9 cellular contexts compared by ENCODE assay signal in genomic region chr15:52529940-52530339, GRCh38. TPM values are rescaled to one million over a fixed set of nuclear protein-coding genes. Genes with fewer than 3 reads are reported as not detected.
DNase-seq lines count a peak whose midpoint lies in the region; ATAC-seq, FAIRE-seq and TF ChIP-seq lines count a peak whose summit lies in the region.
"Had no signal": no experiment of that assay in that cellular context is flagged by ENCODE, and none has a peak within 500 bp of the region (broad histone marks: within the 10 kb centered on the region; RNA-seq: fewer than 3 reads in every experiment).

No MANE protein-coding gene starts in this region.

- intact Hi-C loops in activated T-helper 1 cell treated with anti-CD3 and anti-CD28 coated beads, Interleukin-12 subunit alpha, Interleukin-12 subunit beta, Interleukin-2, Interleukin-4 antibody, amounts not matched to agents 30 ng/mL and 10 ng/mL and 1 ng/mL, durations not matched to agents 14 hours and 24 hours and 36 hours (cut with micrococcal nuclease) = loop anchor here (1.0 to 5.0 kb wide), 6 partner anchors 29 to 205 kb away; partner anchors contain the start of genes ARPP19 and ATOSA

- peak overlapping the region; percentile 77 for H3K4me3 Mint-ChIP-seq in activated T-helper 1 cell treated with anti-CD3 and anti-CD28 coated beads, Interleukin-12 subunit alpha, Interleukin-12 subunit beta, Interleukin-2, Interleukin-4 antibody, amounts not matched to agents 30 ng/mL and 10 ng/mL and 1 ng/mL, durations not matched to agents 14 hours and 24 hours and 36 hours
- peak overlapping the region; percentile 67 to 81 for H3K4me3 Mint-ChIP-seq in stimulated activated naive B cell treated with anti-CD40 and anti-IgM and Interleukin-4, amounts not matched to agents 10 μg/mL and 1 μg/mL and 100 μg/mL, for 72 hours

- peak overlapping the region; percentile 75 for H3K27ac Mint-ChIP-seq in activated T-helper 1 cell treated with anti-CD3 and anti-CD28 coated beads, Interleukin-12 subunit alpha, Interleukin-12 subunit beta, Interleukin-2, Interleukin-4 antibody, amounts not matched to agents 30 ng/mL and 10 ng/mL and 1 ng/mL, durations not matched to agents 14 hours and 24 hours and 36 hours
- peak overlapping the region; percentile 73 for H3K27ac Mint-ChIP-seq in stimulated activated naive B cell treated with anti-CD40 and anti-IgM and Interleukin-4, amounts not matched to agents 10 μg/mL and 1 μg/mL and 100 μg/mL, for 72 hours

- peak overlapping the region; percentile 76 for H3K4me2 ChIP-seq in SK-N-SH

- no peak overlapping the region for H3K9ac ChIP-seq in SK-N-SH

- no peak for ATAC-seq in SK-N-SH treated with all-trans-retinoic acid at 6 μM for 48 hours
- no peak for ATAC-seq in stimulated activated naive B cell treated with anti-CD40 and anti-IgM and Interleukin-4, amounts not matched to agents 10 μg/mL and 1 μg/mL and 100 μg/mL, for 72 hours (replicated peaks)

- DNase-seq in SK-N-SH (no peak), glomerular visceral epithelial cell (ENCODE audit: extremely low spot score) (no peak), H54 (ENCODE audit: insufficient read length, low spot score) (no peak), kidney glomerular epithelial cell (lab: John Stamatoyannopoulos, UW) (no peak)
- DNase-seq in activated T-helper 1 cell treated with anti-CD3 and anti-CD28 coated beads, Interleukin-12 subunit alpha, Interleukin-12 subunit beta, Interleukin-2, Interleukin-4 antibody, amounts not matched to agents 30 ng/mL and 10 ng/mL and 1 ng/mL, durations not matched to agents 14 hours and 24 hours and 36 hours (ENCODE audit: low spot score) = no peak
- no peak for DNase-seq in stimulated activated naive B cell treated with anti-CD40 and anti-IgM and Interleukin-4, amounts not matched to agents 10 μg/mL and 1 μg/mL and 100 μg/mL, for 72 hours

- H3K27me3 Mint-ChIP-seq in activated T-helper 1 cell treated with anti-CD3 and anti-CD28 coated beads, Interleukin-12 subunit alpha, Interleukin-12 subunit beta, Interleukin-2, Interleukin-4 antibody, amounts not matched to agents 30 ng/mL and 10 ng/mL and 1 ng/mL, durations not matched to agents 14 hours and 24 hours and 36 hours (ENCODE audit: insufficient read depth) = peaks cover 16% of the 10 kb centered on the region
- H3K27me3 Mint-ChIP-seq in stimulated activated naive B cell treated with anti-CD40 and anti-IgM and Interleukin-4, amounts not matched to agents 10 μg/mL and 1 μg/mL and 100 μg/mL, for 72 hours = peaks cover 0 to 3% of the 10 kb centered on the region in 2 donors

- no peaks in the 10 kb centered on the region for H3K9me3 Mint-ChIP-seq in activated T-helper 1 cell treated with anti-CD3 and anti-CD28 coated beads, Interleukin-12 subunit alpha, Interleukin-12 subunit beta, Interleukin-2, Interleukin-4 antibody, amounts not matched to agents 30 ng/mL and 10 ng/mL and 1 ng/mL, durations not matched to agents 14 hours and 24 hours and 36 hours
- no peaks in the 10 kb centered on the region for H3K9me3 Mint-ChIP-seq in stimulated activated naive B cell treated with anti-CD40 and anti-IgM and Interleukin-4, amounts not matched to agents 10 μg/mL and 1 μg/mL and 100 μg/mL, for 72 hours

- peaks cover 29% of the 10 kb centered on the region for H3K79me2 ChIP-seq in SK-N-SH (ENCODE audit: insufficient read depth)

- H3K36me3 ChIP-seq in SK-N-SH (replicated peaks in 1 of 2; ENCODE audit: control insufficient read depth in 1 of 2, insufficient read depth in 2 of 2, low read length in 1 of 2) = no peaks in the 10 kb centered on the region

- TF ChIP-seq POLR2A in H54 (IDR thresholded peaks at IDR 0.05; ENCODE audit: low read depth, low read length) = no peak

- H3F3A ChIP-seq in SK-N-SH (replicated peaks; ENCODE audit: insufficient read depth) = peaks cover 3% of the 10 kb centered on the region

- peak overlapping the region in 1 of 2 experiments; percentile 64; a peak in 1 of 4 replicates for H3K27ac ChIP-seq in SK-N-SH (ENCODE audit: low read depth in 2 of 2, low read length in 1 of 2)
- H3K27ac ChIP-seq: 22Rv1 had no signal

- H3K9me2 ChIP-seq in SK-N-SH = no peaks in the 10 kb centered on the region

- H3K4me3 ChIP-seq in SK-N-SH (ENCODE audit: low read depth in 2 of 2, low read length in 1 of 2) (peak overlapping the region; percentile 83 to 93; a peak in 3 of 4 replicates), iPS-11a (ENCODE audit: low read depth, low read length) (peak overlapping the region; percentile 41)

- TF ChIP-seq RAD21 in SK-N-SH (IDR thresholded peaks at IDR 0.05; ENCODE audit: low read length) = no peak

- peaks cover 0 to 13% of the 10 kb centered on the region in 2 experiments; a peak in 2 of 4 replicates for H3K4me1 ChIP-seq in SK-N-SH (ENCODE audit: control insufficient read depth in 1 of 2, insufficient read depth in 2 of 2, low read depth in 1 of 2, low read length in 1 of 2)

- no peaks in the 10 kb centered on the region; the same call in 1 of the 2 replicates for H4K20me1 ChIP-seq in SK-N-SH (ENCODE audit: insufficient read depth)

- FAIRE-seq in H54 (lab: Jason Lieb, UNC) = no peak

- H3K9me3 ChIP-seq in SK-N-SH = no peaks in the 10 kb centered on the region

- H2AFZ ChIP-seq in SK-N-SH (ENCODE audit: low read depth) = peak overlapping the region; percentile 95

- H3K4me1 Mint-ChIP-seq in activated T-helper 1 cell treated with anti-CD3 and anti-CD28 coated beads, Interleukin-12 subunit alpha, Interleukin-12 subunit beta, Interleukin-2, Interleukin-4 antibody, amounts not matched to agents 30 ng/mL and 10 ng/mL and 1 ng/mL, durations not matched to agents 14 hours and 24 hours and 36 hours (ENCODE audit: low read depth) = peaks cover 35% of the 10 kb centered on the region
- H3K4me1 Mint-ChIP-seq in stimulated activated naive B cell treated with anti-CD40 and anti-IgM and Interleukin-4, amounts not matched to agents 10 μg/mL and 1 μg/mL and 100 μg/mL, for 72 hours = peaks cover 15 to 32% of the 10 kb centered on the region in 2 donors

- peaks cover 2% of the 10 kb centered on the region for H3K36me3 Mint-ChIP-seq in activated T-helper 1 cell treated with anti-CD3 and anti-CD28 coated beads, Interleukin-12 subunit alpha, Interleukin-12 subunit beta, Interleukin-2, Interleukin-4 antibody, amounts not matched to agents 30 ng/mL and 10 ng/mL and 1 ng/mL, durations not matched to agents 14 hours and 24 hours and 36 hours (ENCODE audit: low read depth)
- H3K36me3 Mint-ChIP-seq in stimulated activated naive B cell treated with anti-CD40 and anti-IgM and Interleukin-4, amounts not matched to agents 10 μg/mL and 1 μg/mL and 100 μg/mL, for 72 hours = no peaks in the 10 kb centered on the region

- CTCF ChIA-PET in SK-N-SH (lab: Yijun Ruan, JAX) = no interaction called here

- H3K27me3 ChIP-seq in SK-N-SH (ENCODE audit: insufficient read depth) = no peaks in the 10 kb centered on the region

- WGBS in SK-N-SH (ENCODE audit: low lambda C conversion rate) = 78% methylated on average over 11 of the region's 11 CpGs

- no peak for TF ChIP-seq EP300 in SK-N-SH (IDR thresholded peaks at IDR 0.05; ENCODE audit: borderline replicate concordance in 1 of 2, low read depth in 1 of 2, low read length in 1 of 2)

- POLR2A ChIA-PET in SK-N-SH (lab: Yijun Ruan, JAX) = no interaction called here

- no peak for TF ChIP-seq CTCF in SK-N-SH (IDR thresholded peaks at IDR 0.05)

TF ChIP-seq in SK-N-SH, 30 proteins besides CTCF, POLR2A, EP300 and RAD21 (continues in another document):
- no peak for TF ChIP-seq PBX3 (IDR thresholded peaks at IDR 0.05)
- TF ChIP-seq RFX5 (IDR thresholded peaks at IDR 0.05; ENCODE audit: low read length) = no peak
- no peak for TF ChIP-seq TEAD4 (IDR thresholded peaks at IDR 0.05; ENCODE audit: borderline replicate concordance, insufficient read depth)
- TF ChIP-seq RXRA (IDR thresholded peaks at IDR 0.05; ENCODE audit: borderline replicate concordance, low read depth) = no peak
- TF ChIP-seq YY1 (IDR thresholded peaks at IDR 0.05; ENCODE audit: low read depth) = no peak

TF ChIP-seq in SK-N-SH treated with all-trans-retinoic acid at 6 μM for 48 hours, 23 proteins besides CTCF, POLR2A, EP300 and RAD21 (continues in another document):
- TF ChIP-seq RARB (CRISPR knock-in tag; IDR thresholded peaks at IDR 0.05) = no peak
- no peak for TF ChIP-seq CSDC2 (CRISPR knock-in tag; IDR thresholded peaks at IDR 0.05)
- no peak for TF ChIP-seq BACH2 (CRISPR knock-in tag; IDR thresholded peaks at IDR 0.05; ENCODE audit: borderline replicate concordance)
- TF ChIP-seq GLIS3 (CRISPR knock-in tag; IDR thresholded peaks at IDR 0.05) = no peak
- no peak for TF ChIP-seq PATZ1 (CRISPR knock-in tag; IDR thresholded peaks at IDR 0.05; ENCODE audit: borderline replicate concordance)
- TF ChIP-seq ZNF565 (CRISPR knock-in tag; conservative IDR thresholded peaks at IDR 0.05; ENCODE audit: low read depth) = no peak
- TF ChIP-seq TCF4 (CRISPR knock-in tag; IDR thresholded peaks at IDR 0.05; ENCODE audit: borderline replicate concordance) = no peak
- no peak for TF ChIP-seq ZFP30 (CRISPR knock-in tag; IDR thresholded peaks at IDR 0.05)
- no peak for TF ChIP-seq SNAI2 (CRISPR knock-in tag; IDR thresholded peaks at IDR 0.05)

RNA-seq across cellular contexts. Expression of gene MYO5A, which starts 1.3 kb away (rescaled TPM):
- 11.0 and 12.1 TPM in 2 replicates for polyA plus RNA-seq in SK-N-SH (2012; rRNA removed)
- polyA plus RNA-seq in SK-N-SH (2012; cell fraction: cytosol; rRNA removed) = 11.0 and 12.7 TPM in 2 replicates
- 11.3 and 16.1 TPM in 2 replicates for polyA plus RNA-seq in SK-N-SH (2012; cell fraction: nucleus; rRNA removed)
- 26.2 and 27.8 TPM in 2 replicates for total RNA-seq in activated T-helper 1 cell treated with anti-CD3 and anti-CD28 coated beads, Interleukin-12 subunit alpha, Interleukin-12 subunit beta, Interleukin-2, Interleukin-4 antibody, amounts not matched to agents 30 ng/mL and 10 ng/mL and 1 ng/mL, durations not matched to agents 14 hours and 24 hours and 36 hours

RNA-seq across cellular contexts. Expression of gene ARPP19, which starts 38.9 kb away (rescaled TPM):
- polyA plus RNA-seq in SK-N-SH (2012; rRNA removed) = 29.0 and 47.1 TPM in 2 replicates
- polyA plus RNA-seq in SK-N-SH (2012; cell fraction: cytosol; rRNA removed) = 59.4 and 70.0 TPM in 2 replicates
- 7.3 and 18.2 TPM in 2 replicates for polyA plus RNA-seq in SK-N-SH (2012; cell fraction: nucleus; rRNA removed)
- 195 and 216 TPM in 2 replicates for total RNA-seq in activated T-helper 1 cell treated with anti-CD3 and anti-CD28 coated beads, Interleukin-12 subunit alpha, Interleukin-12 subunit beta, Interleukin-2, Interleukin-4 antibody, amounts not matched to agents 30 ng/mL and 10 ng/mL and 1 ng/mL, durations not matched to agents 14 hours and 24 hours and 36 hours
